Comparison of ENCODE assay signal across 19 cellular contexts in genomic region chr12:21828111-21828775, GRCh38. TPM values are rescaled to one million over a fixed set of nuclear protein-coding genes. Genes with fewer than 3 reads are reported as not detected.
A peak's percentile ranks its signal among the peaks of the same experiment; 100 is the strongest.
DNase-seq lines count a peak whose midpoint lies in the region; ATAC-seq and TF ChIP-seq lines count a peak whose summit lies in the region.
"Had no signal": no experiment of that assay in that cellular context is flagged by ENCODE, and none has a peak within 500 bp of the region (broad histone marks: within the 10 kb centered on the region; RNA-seq: fewer than 3 reads in every experiment).

No MANE protein-coding gene starts in this region.

- H3K9me3 ChIP-seq in heart left ventricle = no peaks in the 10 kb centered on the region
- no peaks in the 10 kb centered on the region for H3K9me3 ChIP-seq in psoas muscle
- H3K9me3 ChIP-seq: SJCRH30 had no signal

- no peak overlapping the region for H3K4me3 ChIP-seq in heart left ventricle
- H3K4me3 ChIP-seq in psoas muscle = no peak overlapping the region
- H3K4me3 ChIP-seq: K562, neural progenitor cell, SJCRH30 had no signal

- peak; percentile 39 for ATAC-seq in left ventricle myocardium superior
- no peak for ATAC-seq in heart left ventricle
- peak in 3 of 4 donors; percentile 44 to 68 (median 61) for ATAC-seq in psoas muscle
- no peak for ATAC-seq in GM18907 (IDR thresholded peaks at IDR 0.05; ENCODE audit: unreplicated experiment)
- ATAC-seq: K562; stimulated activated naive CD8-positive, alpha-beta T cell treated with anti-CD3 and anti-CD28 coated beads, Interleukin-15, Interleukin-2, amounts not matched to agents 100 U/mL and 50 U/mL, for 24 hours had no signal

- H3K27me3 ChIP-seq in heart left ventricle (no peaks in the 10 kb centered on the region), psoas muscle (ENCODE audit: insufficient read depth in 3 of 3, low read length in 2 of 3) (no peaks in the 10 kb centered on the region)
- H3K27me3 ChIP-seq: neural progenitor cell, SJCRH30 had no signal

- WGBS in heart left ventricle, 4 donors = 85 to 92% (median 86%) methylated on average over 5 of the region's 5 CpGs
- WGBS in psoas muscle, 3 donors = 87 to 88% (median 87%) methylated on average over 5 of the region's 5 CpGs

- intact Hi-C loops in left ventricle myocardium superior (cut with micrococcal nuclease) = no loop called here
- intact Hi-C loops in heart left ventricle (cut with DNase I) = loop anchor here in 2 of 10 donors (10.0 kb wide), 2 partner anchors 53 to 113 kb away; partner anchors contain the start of gene KCNJ8 (in 1 of the 2)
- intact Hi-C loops in psoas muscle (cut with DNase I) = no loop called here

- H3K27ac ChIP-seq in heart left ventricle = peak overlapping the region in 6 of 12 donors; percentile 5 to 61 (median 42)
- peak overlapping the region; percentile 2 for H3K27ac ChIP-seq in psoas muscle
- H3K27ac ChIP-seq: epithelial cell of prostate, neural progenitor cell, SJCRH30 had no signal

- TF ChIP-seq CTCF in heart left ventricle (IDR thresholded peaks at IDR 0.05) (no peak), psoas muscle (IDR thresholded peaks at IDR 0.05) (no peak)

- TF ChIP-seq POLR2A in heart left ventricle (IDR thresholded peaks at IDR 0.05) = no peak

- peaks cover 0 to 36% (median 0%) of the 10 kb centered on the region in 9 donors for H3K36me3 ChIP-seq in heart left ventricle
- peaks cover 0 to 53% of the 10 kb centered on the region in 2 donors for H3K36me3 ChIP-seq in psoas muscle (ENCODE audit: insufficient read depth in 1 of 2, low read depth in 1 of 2)
- H3K36me3 ChIP-seq: neural progenitor cell, SJCRH30 had no signal

- DNase-seq in left ventricle myocardium superior (no peak), heart left ventricle (no peak), fibroblast of the conjunctiva (ENCODE audit: low read depth) (peak; percentile 26), psoas muscle (no peak), NAMALWA (ENCODE audit: low spot score) (no peak), NCI-H2107 (lab: John Stamatoyannopoulos, UW) (no peak)
- no peak for DNase-seq in activated CD4-positive, CD25-positive, alpha-beta regulatory T cell treated with anti-CD3 and anti-CD28 coated beads, Interleukin-2, amount 50 U/mL, for 72 hours
- DNase-seq: activated CD4-positive, alpha-beta T cell treated with anti-CD3 and anti-CD28 coated beads, Interleukin-2, amount 50 U/mL, for 4 hours; activated T-cell treated with anti-CD3 and anti-CD28 coated beads, Interleukin-2, amount 50 U/mL, for 48 hours; amniotic stem cell; NCI-H1105 treated with DMSO at 0.1 percent for 48 hours; SJCRH30; stimulated activated naive CD8-positive, alpha-beta T cell treated with anti-CD3 and anti-CD28 coated beads, Interleukin-15, Interleukin-2, amounts not matched to agents 100 U/mL and 50 U/mL, for 24 hours had no signal

- H3K4me1 ChIP-seq in heart left ventricle = peaks cover 0 to 29% (median 4%) of the 10 kb centered on the region in 12 donors
- H3K4me1 ChIP-seq in psoas muscle = peaks cover 6% of the 10 kb centered on the region
- H3K4me1 ChIP-seq: neural progenitor cell, SJCRH30 had no signal

RNA-seq across cellular contexts. Expression of gene KCNJ8, which starts 53.7 kb away (rescaled TPM):
- total RNA-seq in left ventricle myocardium superior = 55.5 TPM
- total RNA-seq in heart left ventricle = 100 to 1,000 TPM in 1 of 9 donors, 10 to 100 TPM in 8; 42.7 to 147 (median 56.5) TPM
- 10 to 100 TPM; 17.0 to 89.6 TPM for polyA plus RNA-seq in heart left ventricle
- 10 to 100 TPM in 2 of 4 donors, 1 to 10 TPM in 2; 3.4 to 13.3 (median 7.6) TPM for total RNA-seq in psoas muscle
- polyA plus RNA-seq in psoas muscle = 1 to 10 TPM; 3.5 to 9.6 (median 7.4) TPM
- total RNA-seq: G401, lung microvascular endothelial cell had no signal

Comparison
In these comparisons a context has a peak if more than half of its experiments do, and no peak if none do; other contexts are left out.
1. ATAC-seq: peak in left ventricle myocardium superior (single experiment) and psoas muscle (3 of 4); none in heart left ventricle (0 of 4) and GM18907 (single experiment).